ENCODE assay signal across 8 cellular contexts in genomic region chr10:72229261-72230251, GRCh38. TPM values are rescaled to one million over a fixed set of nuclear protein-coding genes. Genes with fewer than 3 reads are reported as not detected.
DNase-seq lines count a peak whose midpoint lies in the region; ATAC-seq and TF ChIP-seq lines count a peak whose summit lies in the region.

No MANE protein-coding gene starts in this region.

- DNase-seq in A673 (ENCODE audit: low spot score) (no peak), NCI-H2029 (lab: John Stamatoyannopoulos, UW) (peak; percentile 58), caudate nucleus (lab: John Stamatoyannopoulos, UW) (no peak), NCI-H2171 treated with DMSO at 0.1 percent for 48 hours (lab: John Stamatoyannopoulos, UW) (no peak)
- no peak for DNase-seq in naive thymus-derived CD8-positive, alpha-beta T cell
- DNase-seq in stimulated activated naive CD4-positive, alpha-beta T cell treated with Interleukin-2 at 50 U/mL for 16 hours (lab: John Stamatoyannopoulos, UW): no peak

- no peaks in the 10 kb centered on the region for H3K9me3 ChIP-seq in A673 (ENCODE audit: low read depth, low read length, poor library complexity, severe bottlenecking)

- no peak overlapping the region for H3K4me3 ChIP-seq in A673 (ENCODE audit: low read depth, low read length, poor library complexity, severe bottlenecking)

- no peak for TF ChIP-seq CTCF in A673 (conservative IDR thresholded peaks at IDR 0.05; ENCODE audit: low read depth, low read length)

- peak overlapping the region; percentile 7 for H3K27ac ChIP-seq in A673 (ENCODE audit: low read depth, low read length, poor library complexity, severe bottlenecking)
- peak overlapping the region; percentile 27 for H3K27ac ChIP-seq in caudate nucleus (ENCODE audit: low read depth, low read length)

- H3K27ac Mint-ChIP-seq in naive thymus-derived CD8-positive, alpha-beta T cell: peak overlapping the region; percentile 30 to 88 (median 66)

- H3K9me3 Mint-ChIP-seq in naive thymus-derived CD8-positive, alpha-beta T cell: no peaks in the 10 kb centered on the region

- POLR2A ChIA-PET in A673 (lab: Charles Lee; ENCODE audit: low non-redundant PET): no interaction called here
- POLR2A ChIA-PET in naive thymus-derived CD8-positive, alpha-beta T cell (lab: Charles Lee): interaction anchor here (0.6 to 1.7 kb wide), 9 partner anchors 9 to 333 kb away, joined by 3 to 4 read pairs (median 4); no protein-coding TSS in a partner anchor

- intact Hi-C loops in A673 (cut with micrococcal nuclease; ENCODE audit: unreplicated experiment): loop anchor here (10.0 kb wide), 2 partner anchors 95 to 275 kb away; no protein-coding TSS in a partner anchor

- ATAC-seq in naive thymus-derived CD8-positive, alpha-beta T cell: no peak
- no peak for ATAC-seq in HG03095 (IDR thresholded peaks at IDR 0.05; ENCODE audit: unreplicated experiment)
- ATAC-seq in HG03108 (IDR thresholded peaks at IDR 0.05; ENCODE audit: unreplicated experiment): no peak

- CTCF ChIA-PET in A673 (lab: Charles Lee): interaction anchor here (0.6 kb wide), 1 partner anchor 167 kb away, joined by 4 read pairs; no protein-coding TSS in a partner anchor

- H3K36me3 ChIP-seq in A673 (ENCODE audit: insufficient read depth, low read length, poor library complexity, severe bottlenecking): peaks cover 24% of the 10 kb centered on the region

- H3K4me1 ChIP-seq in A673 (ENCODE audit: insufficient read depth, low read length, poor library complexity, severe bottlenecking): peaks cover 22% of the 10 kb centered on the region

- H3K4me3 Mint-ChIP-seq in naive thymus-derived CD8-positive, alpha-beta T cell: peak overlapping the region in 6 of 10 donors; percentile 7 to 69 (median 45)

- H3K36me3 Mint-ChIP-seq in naive thymus-derived CD8-positive, alpha-beta T cell: peaks cover 4 to 76% (median 15%) of the 10 kb centered on the region in 3 donors

- H3K4me1 Mint-ChIP-seq in naive thymus-derived CD8-positive, alpha-beta T cell: peaks cover 18 to 51% (median 47%) of the 10 kb centered on the region in 4 donors

- no peaks in the 10 kb centered on the region for H3K27me3 Mint-ChIP-seq in naive thymus-derived CD8-positive, alpha-beta T cell

- BruUV-seq in A673 (replicated peaks; lab: Mats Ljungman, UMichigan): no TSS peak

- H3K27me3 ChIP-seq in A673 (replicated peaks; ENCODE audit: insufficient read depth, low read depth, low read length, poor library complexity): no peaks in the 10 kb centered on the region

RNA-seq across cellular contexts. Expression of gene ASCC1, which starts 13.5 kb away (rescaled TPM):
- 40.2 and 43.1 TPM in 2 replicates for total RNA-seq in A673 (2021)
- 10 to 100 TPM; 23.8 to 24.7 TPM for total RNA-seq in naive thymus-derived CD8-positive, alpha-beta T cell
- 10 to 100 TPM; 21.2 to 44.4 (median 31.4) TPM for polyA plus RNA-seq in naive thymus-derived CD8-positive, alpha-beta T cell

RNA-seq across cellular contexts. Expression of gene ANAPC16, which starts 13.7 kb away (rescaled TPM):
- total RNA-seq in A673 (2021): 57.6 and 62.5 TPM in 2 replicates
- total RNA-seq in naive thymus-derived CD8-positive, alpha-beta T cell: 100 to 1,000 TPM; 121 to 128 TPM
- 100 to 1,000 TPM; 419 to 453 (median 444) TPM for polyA plus RNA-seq in naive thymus-derived CD8-positive, alpha-beta T cell

RNA-seq across cellular contexts. Expression of gene DDIT4, which starts 44.2 kb away (rescaled TPM):
- 20.7 and 39.6 TPM in 2 replicates for total RNA-seq in A673 (2021)
- total RNA-seq in naive thymus-derived CD8-positive, alpha-beta T cell: 10 to 100 TPM; 23.8 to 29.6 TPM
- polyA plus RNA-seq in naive thymus-derived CD8-positive, alpha-beta T cell: 100 to 1,000 TPM in 2 of 3 donors, 10 to 100 TPM in 1; 68.0 to 190 (median 189) TPM
